10 cellular contexts compared by ENCODE assay signal in genomic region chr4:71344067-71344466, GRCh38.
"Had no signal": no experiment of that assay in that cellular context is flagged by ENCODE, and none has a peak within 500 bp of the region (broad histone marks: within the 10 kb centered on the region; RNA-seq: fewer than 3 reads in every experiment).

No MANE protein-coding gene starts in this region.

- H3K4me3 ChIP-seq: GM23248, HAP-1, K562 had no signal

- H3K27ac ChIP-seq: GM23248, HL-60 had no signal

- DNase-seq: GM23248, GOT3, H7, HFFc6, IMR-90 had no signal

- ATAC-seq: HCT116, K562 had no signal

- FAIRE-seq: HTR-8/SVneo, K562 had no signal

- H3K9me3 ChIP-seq: HAP-1 had no signal

- H3K36me3 ChIP-seq: HAP-1 had no signal

- H3K4me1 ChIP-seq: HAP-1 had no signal
